In the genomic region with DNA sequence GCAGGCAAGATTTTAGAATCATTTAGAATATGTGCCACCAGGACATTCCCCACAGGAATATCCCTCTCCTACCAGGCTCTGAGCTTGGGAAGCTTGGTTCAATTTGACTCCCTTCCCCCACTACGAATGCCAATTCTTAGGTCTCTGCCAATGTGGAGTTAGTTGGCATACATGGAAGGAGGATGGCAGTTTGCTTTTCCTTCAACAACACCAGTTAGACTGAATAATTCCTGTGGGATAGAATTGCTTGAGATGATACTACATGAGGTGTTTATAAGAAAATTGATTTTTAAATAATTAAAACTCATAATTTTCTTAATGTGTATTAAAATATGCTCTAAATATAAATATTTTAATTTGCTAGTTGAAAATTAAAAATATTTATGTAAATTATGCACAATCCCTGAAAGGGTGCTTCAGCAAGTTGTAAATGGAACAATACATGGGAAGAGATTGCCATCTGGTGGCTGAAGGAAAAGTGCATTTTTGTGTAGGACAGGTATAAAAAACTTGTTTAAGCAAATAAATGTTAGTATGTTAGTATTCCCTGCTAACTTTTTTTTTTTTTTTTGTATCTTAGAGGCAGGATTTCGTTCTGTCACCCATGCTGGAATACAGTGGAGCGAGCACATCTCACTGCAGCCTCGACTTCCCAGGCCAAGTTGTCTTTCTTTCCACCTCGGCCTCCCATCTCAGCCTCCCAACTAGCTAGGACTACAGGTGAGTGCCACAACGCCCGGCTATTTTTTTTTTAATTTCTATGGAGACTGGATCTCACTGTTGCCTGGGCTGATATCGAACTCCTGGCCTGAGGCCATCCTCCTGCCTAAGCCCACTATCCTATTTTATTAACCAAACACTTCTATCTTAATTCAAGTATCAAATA, we compare ENCODE assay signal across 8 cellular contexts. TPM values are rescaled to one million over a fixed set of nuclear protein-coding genes. Genes with fewer than 3 reads are reported as not detected.
DNase-seq lines count a peak whose midpoint lies in the region; ATAC-seq, FAIRE-seq and TF ChIP-seq lines count a peak whose summit lies in the region.

No MANE protein-coding gene starts in this region.

- no peak overlapping the region for H3K4me3 ChIP-seq in endothelial cell of umbilical vein (replicated peaks in 1 of 3; ENCODE audit: insufficient read depth in 1 of 3, low read depth in 1 of 3, low read length in 3 of 3)

- intact Hi-C loops in CD4-positive, alpha-beta T cell (cut with DNase I, micrococcal nuclease): loop anchor here (1.0 to 10.0 kb wide), 7 partner anchors 84 to 1132 kb away; no protein-coding TSS in a partner anchor
- intact Hi-C loops in endothelial cell of umbilical vein (cut with micrococcal nuclease): loop anchor here (1.0 to 5.0 kb wide), 5 partner anchors 69 to 629 kb away; partner anchors contain the start of gene EPS8
- intact Hi-C loops in activated T-helper 2 cell treated with anti-CD3 and anti-CD28 coated beads, Interferon-gamma antibody, Interleukin-2, Interleukin-4, amounts not matched to agents 10 μg/mL and 5 μg/mL and 100 μg/mL, durations not matched to agents 14 hours and 24 hours and 36 hours (cut with micrococcal nuclease): loop anchor here (1.0 kb wide), 2 partner anchors 266 to 324 kb away; no protein-coding TSS in a partner anchor

- no peak overlapping the region for H2AFZ ChIP-seq in endothelial cell of umbilical vein (ENCODE audit: low read depth, low read length)

- no peaks in the 10 kb centered on the region for H3K27me3 ChIP-seq in CD4-positive, alpha-beta T cell (ENCODE audit: control insufficient read depth, insufficient read depth, low read length)
- no peaks in the 10 kb centered on the region for H3K27me3 ChIP-seq in endothelial cell of umbilical vein (ENCODE audit: control insufficient read depth in 2 of 2, insufficient read depth in 2 of 2, low read length in 2 of 2)

- no peaks in the 10 kb centered on the region for H3K4me1 ChIP-seq in endothelial cell of umbilical vein (ENCODE audit: control insufficient read depth, extremely low read depth, insufficient read depth, low read length)

- H3K79me2 ChIP-seq in endothelial cell of umbilical vein (ENCODE audit: control insufficient read depth, insufficient read depth, low read length): no peaks in the 10 kb centered on the region

- H3K36me3 ChIP-seq in endothelial cell of umbilical vein (ENCODE audit: control insufficient read depth in 2 of 2, extremely low read depth in 1 of 2, insufficient read depth in 2 of 2, low read length in 2 of 2): no peaks in the 10 kb centered on the region

- H3K36me3 Mint-ChIP-seq in CD4-positive, alpha-beta T cell (ENCODE audit: low read depth): no peaks in the 10 kb centered on the region
- H3K36me3 Mint-ChIP-seq in activated T-helper 2 cell treated with anti-CD3 and anti-CD28 coated beads, Interferon-gamma antibody, Interleukin-2, Interleukin-4, amounts not matched to agents 10 μg/mL and 5 μg/mL and 100 μg/mL, durations not matched to agents 14 hours and 24 hours and 36 hours (ENCODE audit: low read depth): no peaks in the 10 kb centered on the region

- no peak overlapping the region for H3K27ac ChIP-seq in CD4-positive, alpha-beta T cell (ENCODE audit: low read depth, low read length)
- no peak overlapping the region for H3K27ac ChIP-seq in endothelial cell of umbilical vein (ENCODE audit: insufficient read depth, low read depth, low read length)

- H3K4me2 ChIP-seq in endothelial cell of umbilical vein (ENCODE audit: insufficient read depth, low read length): no peak overlapping the region

- no peaks in the 10 kb centered on the region for H3K9me3 Mint-ChIP-seq in CD4-positive, alpha-beta T cell
- H3K9me3 Mint-ChIP-seq in activated T-helper 2 cell treated with anti-CD3 and anti-CD28 coated beads, Interferon-gamma antibody, Interleukin-2, Interleukin-4, amounts not matched to agents 10 μg/mL and 5 μg/mL and 100 μg/mL, durations not matched to agents 14 hours and 24 hours and 36 hours: no peaks in the 10 kb centered on the region

- H4K20me1 ChIP-seq in endothelial cell of umbilical vein (replicated peaks; ENCODE audit: control insufficient read depth, extremely low read depth, insufficient read depth, low read length): no peaks in the 10 kb centered on the region

- POLR2A ChIA-PET in CD4-positive, alpha-beta T cell (lab: Charles Lee): interaction anchor here (0.7 to 0.9 kb wide), 2 partner anchors 17 to 266 kb away, joined by 4 read pairs; no protein-coding TSS in a partner anchor
- POLR2A ChIA-PET in endothelial cell of umbilical vein (lab: Charles Lee): no interaction called here

- FAIRE-seq in GM18507 (lab: Jason Lieb, UNC) (peak; percentile 67), TTC549 (lab: Jason Lieb, UNC) (peak; percentile 94), endothelial cell of umbilical vein (lab: Jason Lieb, UNC) (no peak)

- peak; percentile 79 for TF ChIP-seq CTCF in CD4-positive, alpha-beta T cell (IDR thresholded peaks at IDR 0.05)
- peak; percentile 37 to 42 for TF ChIP-seq CTCF in endothelial cell of umbilical vein (IDR thresholded peaks at IDR 0.05; ENCODE audit: extremely low read depth in 1 of 2, insufficient read depth in 1 of 2, low read depth in 1 of 2, low read length in 2 of 2)

- peaks cover 28% of the 10 kb centered on the region for H3K27me3 Mint-ChIP-seq in CD4-positive, alpha-beta T cell
- peaks cover 14% of the 10 kb centered on the region for H3K27me3 Mint-ChIP-seq in activated T-helper 2 cell treated with anti-CD3 and anti-CD28 coated beads, Interferon-gamma antibody, Interleukin-2, Interleukin-4, amounts not matched to agents 10 μg/mL and 5 μg/mL and 100 μg/mL, durations not matched to agents 14 hours and 24 hours and 36 hours (ENCODE audit: low read depth)

- H3K9me3 ChIP-seq in CD4-positive, alpha-beta T cell (ENCODE audit: control insufficient read depth, low read length): no peaks in the 10 kb centered on the region
- no peaks in the 10 kb centered on the region for H3K9me3 ChIP-seq in endothelial cell of umbilical vein (replicated peaks; ENCODE audit: control insufficient read depth, insufficient read depth, low read length)

- CTCF ChIA-PET in CD4-positive, alpha-beta T cell (lab: Charles Lee): interaction anchor here (0.7 to 1.0 kb wide), 4 partner anchors 10 to 321 kb away, joined by 3 to 5 read pairs (median 4); no protein-coding TSS in a partner anchor
- CTCF ChIA-PET in endothelial cell of umbilical vein (lab: Charles Lee): interaction anchor here (0.7 to 5.1 kb wide), 17 partner anchors 9 to 629 kb away, joined by 3 to 150 read pairs (median 5); no protein-coding TSS in a partner anchor

- dilution Hi-C loops in endothelial cell of umbilical vein (cut with MboI; ENCODE audit: extremely low pct_ligation_motif_present, low sequenced_read_pairs): no loop called here

- DNase-seq in CD4-positive, alpha-beta T cell: peak in 6 of 10 experiments; percentile 19 to 40 (median 23)
- DNase-seq in GM18507 (ENCODE audit: extremely low spot score, insufficient read length, low read depth) (no peak), NCI-H1105 (lab: John Stamatoyannopoulos, UW) (peak; percentile 35), endothelial cell of umbilical vein (ENCODE audit: low read depth, low spot score) (peak; percentile 82), mucosa of gallbladder (ENCODE audit: low spot score) (peak; percentile 70), UCSD-AML1 (lab: John Stamatoyannopoulos, UW; ENCODE audit: unreplicated experiment) (no peak)
- no peak for DNase-seq in activated T-helper 2 cell treated with anti-CD3 and anti-CD28 coated beads, Interferon-gamma antibody, Interleukin-2, Interleukin-4, amounts not matched to agents 10 μg/mL and 5 μg/mL and 100 μg/mL, durations not matched to agents 14 hours and 24 hours and 36 hours (ENCODE audit: low spot score)

- no TSS peak for BruUV-seq in endothelial cell of umbilical vein (replicated peaks; lab: Mats Ljungman, UMichigan)

- no peaks in the 10 kb centered on the region for H3K4me1 Mint-ChIP-seq in CD4-positive, alpha-beta T cell (ENCODE audit: low read depth)
- H3K4me1 Mint-ChIP-seq in activated T-helper 2 cell treated with anti-CD3 and anti-CD28 coated beads, Interferon-gamma antibody, Interleukin-2, Interleukin-4, amounts not matched to agents 10 μg/mL and 5 μg/mL and 100 μg/mL, durations not matched to agents 14 hours and 24 hours and 36 hours (ENCODE audit: low read depth): no peaks in the 10 kb centered on the region

- ATAC-seq in CD4-positive, alpha-beta T cell (ENCODE audit: poor library complexity): peak; percentile 61

- no peaks in the 10 kb centered on the region for H3K9me1 ChIP-seq in endothelial cell of umbilical vein (replicated peaks; ENCODE audit: control insufficient read depth, extremely low read depth, insufficient read depth, low read length)

- no peak for TF ChIP-seq POLR2A in endothelial cell of umbilical vein (IDR thresholded peaks at IDR 0.05; ENCODE audit: low read depth, low read length)

- H3K27ac Mint-ChIP-seq in CD4-positive, alpha-beta T cell: no peak overlapping the region
- H3K27ac Mint-ChIP-seq in activated T-helper 2 cell treated with anti-CD3 and anti-CD28 coated beads, Interferon-gamma antibody, Interleukin-2, Interleukin-4, amounts not matched to agents 10 μg/mL and 5 μg/mL and 100 μg/mL, durations not matched to agents 14 hours and 24 hours and 36 hours: no peak overlapping the region

- H3K4me3 Mint-ChIP-seq in CD4-positive, alpha-beta T cell: no peak overlapping the region
- H3K4me3 Mint-ChIP-seq in activated T-helper 2 cell treated with anti-CD3 and anti-CD28 coated beads, Interferon-gamma antibody, Interleukin-2, Interleukin-4, amounts not matched to agents 10 μg/mL and 5 μg/mL and 100 μg/mL, durations not matched to agents 14 hours and 24 hours and 36 hours (ENCODE audit: low read depth): no peak overlapping the region

- no peak overlapping the region for H3K9ac ChIP-seq in endothelial cell of umbilical vein (replicated peaks; ENCODE audit: extremely low read depth, insufficient read depth, low read length)

RNA-seq across cellular contexts. Expression of gene STRAP, which starts 25.8 kb away (rescaled TPM):
- 100 to 1,000 TPM; 138 to 140 TPM for total RNA-seq in CD4-positive, alpha-beta T cell
- total RNA-seq in endothelial cell of umbilical vein (138 and 144 TPM in 2 replicates), mucosa of gallbladder (81.9 TPM)
- 65.5 and 76.9 TPM in 2 replicates for polyA plus RNA-seq in endothelial cell of umbilical vein
- polyA plus RNA-seq in endothelial cell of umbilical vein (2011; cell fraction: cytosol; rRNA removed): 98.6 and 99.5 TPM in 2 replicates
- polyA plus RNA-seq in endothelial cell of umbilical vein (2011; cell fraction: nucleus; rRNA removed): 33.7 and 54.4 TPM in 2 replicates
- 183 and 224 TPM in 2 replicates for polyA plus RNA-seq in endothelial cell of umbilical vein (2012)
- 105 and 141 TPM in 2 replicates for polyA minus RNA-seq in endothelial cell of umbilical vein
- 138 TPM for polyA minus RNA-seq in endothelial cell of umbilical vein (2011; cell fraction: cytosol; rRNA and poly(A)+ RNA removed)
- 43.8 and 45.5 TPM in 2 replicates for polyA minus RNA-seq in endothelial cell of umbilical vein (2011; cell fraction: nucleus; rRNA and poly(A)+ RNA removed)
- total RNA-seq in activated T-helper 2 cell treated with anti-CD3 and anti-CD28 coated beads, Interferon-gamma antibody, Interleukin-2, Interleukin-4, amounts not matched to agents 10 μg/mL and 5 μg/mL and 100 μg/mL, durations not matched to agents 14 hours and 24 hours and 36 hours: 144 TPM in 2 replicates

RNA-seq across cellular contexts. Expression of gene DERA, which starts 54.8 kb away (rescaled TPM):
- total RNA-seq in CD4-positive, alpha-beta T cell: 1 to 10 TPM; 6.2 to 7.2 TPM
- total RNA-seq in endothelial cell of umbilical vein (41.5 and 42.1 TPM in 2 replicates), mucosa of gallbladder (34.4 TPM)
- 13.9 and 19.8 TPM in 2 replicates for polyA plus RNA-seq in endothelial cell of umbilical vein
- polyA plus RNA-seq in endothelial cell of umbilical vein (2011; cell fraction: cytosol; rRNA removed): 24.7 and 26.4 TPM in 2 replicates
- 19.6 and 25.6 TPM in 2 replicates for polyA plus RNA-seq in endothelial cell of umbilical vein (2011; cell fraction: nucleus; rRNA removed)
- polyA plus RNA-seq in endothelial cell of umbilical vein (2012): 47.7 and 58.4 TPM in 2 replicates
- polyA minus RNA-seq in endothelial cell of umbilical vein: 19.1 and 29.9 TPM in 2 replicates
- 29.1 TPM for polyA minus RNA-seq in endothelial cell of umbilical vein (2011; cell fraction: cytosol; rRNA and poly(A)+ RNA removed)
- 18.3 and 21.7 TPM in 2 replicates for polyA minus RNA-seq in endothelial cell of umbilical vein (2011; cell fraction: nucleus; rRNA and poly(A)+ RNA removed)
- 21.4 and 21.9 TPM in 2 replicates for total RNA-seq in activated T-helper 2 cell treated with anti-CD3 and anti-CD28 coated beads, Interferon-gamma antibody, Interleukin-2, Interleukin-4, amounts not matched to agents 10 μg/mL and 5 μg/mL and 100 μg/mL, durations not matched to agents 14 hours and 24 hours and 36 hours

Comparison
In these comparisons a context has a peak if more than half of its experiments do, and no peak if none do; other contexts are left out.
1. DNase-seq: peak in CD4-positive, alpha-beta T cell (6 of 10), NCI-H1105 (single experiment), endothelial cell of umbilical vein (single experiment) and mucosa of gallbladder (single experiment); none in GM18507 (single experiment), UCSD-AML1 (single experiment) and activated T-helper 2 cell treated with anti-CD3 and anti-CD28 coated beads, Interferon-gamma antibody, Interleukin-2, Interleukin-4, amounts not matched to agents 10 μg/mL and 5 μg/mL and 100 μg/mL, durations not matched to agents 14 hours and 24 hours and 36 hours (single experiment).